ENCODE assay signal across 28 cellular contexts in the genomic region with DNA sequence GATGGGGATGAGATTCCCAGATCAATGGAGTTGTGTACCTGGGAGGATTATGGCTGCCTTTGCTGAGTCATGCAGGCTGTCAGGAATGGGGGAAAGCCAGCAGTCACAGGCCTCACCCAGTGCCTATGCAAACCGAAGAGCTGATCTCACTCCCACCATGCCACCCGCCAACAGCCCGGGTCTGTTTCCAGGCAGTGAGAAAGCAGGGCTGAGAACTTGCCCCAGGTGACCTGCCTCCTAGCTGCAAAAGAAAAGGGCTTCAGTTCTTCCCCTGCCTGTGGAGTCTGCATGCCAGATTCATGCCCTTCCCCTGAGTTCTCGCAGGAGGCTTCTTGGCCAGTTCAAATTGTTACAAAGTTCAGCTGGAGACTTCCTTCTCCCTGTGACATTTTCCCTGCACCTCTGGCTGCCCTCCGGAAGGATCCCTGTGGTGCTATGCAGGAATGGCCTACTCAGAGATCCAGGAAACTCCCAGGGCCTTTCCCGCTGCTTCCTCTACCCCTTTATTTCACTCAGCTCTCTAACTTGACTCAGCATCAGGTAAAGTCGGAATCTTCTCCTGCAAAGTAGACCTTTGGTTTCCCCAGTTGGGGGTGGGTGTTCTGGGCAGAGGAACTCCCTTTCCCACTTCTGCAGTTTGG.
A peak's percentile ranks its signal among the peaks of the same experiment; 100 is the strongest.
DNase-seq lines count a peak whose midpoint lies in the region; ATAC-seq, FAIRE-seq and TF ChIP-seq lines count a peak whose summit lies in the region.
"Had no signal": no experiment of that assay in that cellular context is flagged by ENCODE, and none has a peak within 500 bp of the region (broad histone marks: within the 10 kb centered on the region; RNA-seq: fewer than 3 reads in every experiment).

No MANE protein-coding gene starts in this region.

- DNase-seq in NCI-H2107 (lab: John Stamatoyannopoulos, UW) (peak; percentile 57), NCI-H2107 treated with DMSO at 0.1 percent for 48 hours (lab: John Stamatoyannopoulos, UW; ENCODE audit: unreplicated experiment) (no peak), bronchial epithelial cell (ENCODE audit: low read depth) (peak; percentile 26), iPS DF 19.7 (ENCODE audit: low read depth, low spot score) (peak; percentile 35), psoas muscle (no peak), MV-4-11 (lab: John Stamatoyannopoulos, UW) (no peak), MCF 10A (ENCODE audit: unreplicated experiment) (no peak)
- DNase-seq: 8988T; activated CD4-positive, alpha-beta T cell treated with anti-CD3 and anti-CD28 coated beads, Interleukin-2, amount 50 U/mL, for 1 hour; activated CD8-positive, alpha-beta memory T cell treated with anti-CD3 and anti-CD28 coated beads, Interleukin-2, amount 50 U/mL, for 48 hours; activated effector memory CD4-positive, alpha-beta T cell treated with Interleukin-2 at 50 U/mL for 16 hours; activated naive CD8-positive, alpha-beta T cell treated with anti-CD3 and anti-CD28 coated beads, Interleukin-2, amount 50 U/mL, for 24 hours; glutamatergic neuron; lower lobe of right lung; NCI-H1092; NCI-H2029 treated with DMSO at 0.1 percent for 48 hours; NCI-H510A treated with DMSO at 0.1 percent for 48 hours; ovary; stimulated activated CD4-positive, alpha-beta T cell treated with anti-CD3 and anti-CD28 coated beads, Interleukin-1b, Interleukin-23, amount 100 ng/mL, for 48 hours; stimulated activated naive CD4-positive, alpha-beta T cell treated with Interleukin-2 at 50 U/mL for 16 hours had no signal

- 72 to 81% (median 74%) methylated on average over 7 of the region's 7 CpGs for WGBS in psoas muscle, 3 donors

- CTCF ChIA-PET in MCF 10A (lab: Yijun Ruan, JAX) = no interaction called here

- no peaks in the 10 kb centered on the region for H3K36me3 Mint-ChIP-seq in MCF 10A (ENCODE audit: insufficient read depth, unreplicated experiment)
- H3K36me3 Mint-ChIP-seq: type B pancreatic cell had no signal

- H3K4me3 Mint-ChIP-seq in MCF 10A (ENCODE audit: unreplicated experiment) = no peak overlapping the region
- H3K4me3 Mint-ChIP-seq: activated naive CD8-positive, alpha-beta T cell treated with anti-CD3 and anti-CD28 coated beads, Interleukin-2, amount 50 U/mL, for 24 hours; B cell; type B pancreatic cell had no signal

- no peak overlapping the region for H3K4me3 ChIP-seq in bronchial epithelial cell (ENCODE audit: low read depth, low read length)
- no peak overlapping the region for H3K4me3 ChIP-seq in psoas muscle
- H3K4me3 ChIP-seq: breast epithelium, lower lobe of right lung, ovary had no signal

- H3K9me3 Mint-ChIP-seq in MCF 10A (ENCODE audit: unreplicated experiment) = no peaks in the 10 kb centered on the region
- H3K9me3 Mint-ChIP-seq: activated naive CD8-positive, alpha-beta T cell treated with anti-CD3 and anti-CD28 coated beads, Interleukin-2, amount 50 U/mL, for 24 hours; type B pancreatic cell had no signal

- no peak for FAIRE-seq in bronchial epithelial cell (lab: Jason Lieb, UNC)
- FAIRE-seq: TTC549 had no signal

- H3K4me1 ChIP-seq in psoas muscle = no peaks in the 10 kb centered on the region
- H3K4me1 ChIP-seq: breast epithelium, lower lobe of right lung had no signal

- intact Hi-C loops in psoas muscle (cut with DNase I) (no loop called here), MCF 10A (cut with micrococcal nuclease) (no loop called here)

- H3K36me3 ChIP-seq in bronchial epithelial cell (ENCODE audit: control insufficient read depth, insufficient read depth, low read length) = no peaks in the 10 kb centered on the region
- no peaks in the 10 kb centered on the region for H3K36me3 ChIP-seq in psoas muscle (ENCODE audit: insufficient read depth in 1 of 2, low read depth in 1 of 2)
- H3K36me3 ChIP-seq: breast epithelium, lower lobe of right lung, ovary had no signal

- no TSS peak for BruUV-seq in MCF 10A (replicated peaks; lab: Mats Ljungman, UMichigan)

- H3K27ac ChIP-seq in psoas muscle = no peak overlapping the region
- H3K27ac ChIP-seq: breast epithelium, HL-60, KMS-11, lower lobe of right lung, ovary had no signal

- POLR2A ChIA-PET in MCF 10A (lab: Yijun Ruan, JAX) = no interaction called here

- H3K27me3 Mint-ChIP-seq in MCF 10A (ENCODE audit: insufficient read depth, unreplicated experiment) = no peaks in the 10 kb centered on the region
- H3K27me3 Mint-ChIP-seq: type B pancreatic cell had no signal

- no peak overlapping the region for H3K27ac Mint-ChIP-seq in MCF 10A (ENCODE audit: low read depth, unreplicated experiment)
- H3K27ac Mint-ChIP-seq: activated naive CD8-positive, alpha-beta T cell treated with anti-CD3 and anti-CD28 coated beads, Interleukin-2, amount 50 U/mL, for 24 hours; B cell; type B pancreatic cell had no signal

- H3K9me3 ChIP-seq in psoas muscle = no peaks in the 10 kb centered on the region
- H3K9me3 ChIP-seq: breast epithelium, lower lobe of right lung, ovary had no signal

- no peaks in the 10 kb centered on the region for H3K4me1 Mint-ChIP-seq in MCF 10A (ENCODE audit: insufficient read depth, unreplicated experiment)
- H3K4me1 Mint-ChIP-seq: activated naive CD8-positive, alpha-beta T cell treated with anti-CD3 and anti-CD28 coated beads, Interleukin-2, amount 50 U/mL, for 24 hours; B cell had no signal

- no peaks in the 10 kb centered on the region for H3K27me3 ChIP-seq in bronchial epithelial cell (ENCODE audit: control insufficient read depth, insufficient read depth, low read length)
- no peaks in the 10 kb centered on the region for H3K27me3 ChIP-seq in psoas muscle (ENCODE audit: insufficient read depth in 3 of 3, low read length in 2 of 3)
- H3K27me3 ChIP-seq: breast epithelium, ovary had no signal

- TF ChIP-seq CTCF in bronchial epithelial cell (IDR thresholded peaks at IDR 0.05; ENCODE audit: insufficient read depth, low read length, severe bottlenecking) = no peak
- TF ChIP-seq CTCF in psoas muscle (IDR thresholded peaks at IDR 0.05) = no peak
- no peak for TF ChIP-seq CTCF in MCF 10A (IDR thresholded peaks at IDR 0.05; ENCODE audit: unreplicated experiment)

- ATAC-seq in psoas muscle = no peak
- ATAC-seq in GM21786 (IDR thresholded peaks at IDR 0.05; ENCODE audit: unreplicated experiment) = no peak
- ATAC-seq: activated naive CD8-positive, alpha-beta T cell treated with anti-CD3 and anti-CD28 coated beads, Interleukin-2, amount 50 U/mL, for 24 hours; HCT116; lower lobe of right lung had no signal

Comparison
In these comparisons a context has a peak if more than half of its experiments do, and no peak if none do; other contexts are left out.
1. DNase-seq: peak in NCI-H2107 (single experiment), bronchial epithelial cell (single experiment) and iPS DF 19.7 (single experiment); none in NCI-H2107 treated with DMSO at 0.1 percent for 48 hours (single experiment), psoas muscle (0 of 2), MV-4-11 (single experiment) and MCF 10A (single experiment).